9 cellular contexts compared by ENCODE assay signal in the genomic region with DNA sequence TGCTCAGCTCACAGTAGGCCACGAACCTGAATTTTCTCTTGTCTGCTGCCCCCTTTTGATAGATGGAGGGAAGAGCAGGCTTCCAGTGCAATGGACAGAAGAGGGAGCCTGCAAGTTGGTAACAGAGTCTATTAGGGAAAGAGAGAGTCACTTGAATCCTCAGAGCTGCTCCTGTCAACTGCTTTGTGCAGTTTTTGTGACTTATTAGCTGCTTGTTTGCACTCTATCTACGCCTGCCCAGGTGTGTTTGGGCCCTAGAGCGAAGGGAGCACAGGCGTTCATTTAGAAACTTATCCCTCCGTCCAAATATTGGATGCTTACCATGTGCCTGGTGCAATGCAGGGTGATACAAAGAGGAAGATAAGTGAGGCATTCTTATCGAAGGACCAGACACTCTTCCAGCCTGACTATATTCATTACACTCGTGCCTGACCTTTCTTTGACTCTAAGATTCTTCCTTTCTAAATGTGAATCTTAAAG. TPM values are rescaled to one million over a fixed set of nuclear protein-coding genes. Genes with fewer than 3 reads are reported as not detected.
DNase-seq lines count a peak whose midpoint lies in the region; ATAC-seq and TF ChIP-seq lines count a peak whose summit lies in the region.
"Had no signal": no experiment of that assay in that cellular context is flagged by ENCODE, and none has a peak within 500 bp of the region (broad histone marks: within the 10 kb centered on the region; RNA-seq: fewer than 3 reads in every experiment).

No MANE protein-coding gene starts in this region.

- POLR2A ChIA-PET in naive thymus-derived CD8-positive, alpha-beta T cell (lab: Charles Lee), result interaction anchor here (0.6 kb wide), 2 partner anchors 94 to 1896 kb away, joined by 3 to 6 read pairs; no protein-coding TSS in a partner anchor

- TF ChIP-seq CTCF in epithelial cell of proximal tubule (conservative IDR thresholded peaks at IDR 0.05; ENCODE audit: low read depth, low read length), result peak; percentile 98

- DNase-seq in DMS114 treated with DMSO at 0.1 percent for 48 hours (lab: John Stamatoyannopoulos, UW; ENCODE audit: unreplicated experiment) (peak; percentile 42), HT-29 (ENCODE audit: low spot score) (peak; percentile 83), NOMO-1 treated with DMSO at 0.1 percent for 48 hours (lab: John Stamatoyannopoulos, UW; ENCODE audit: unreplicated experiment) (peak; percentile 64), epithelial cell of proximal tubule (ENCODE audit: low read depth) (no peak), superior temporal gyrus (ENCODE audit: extremely low spot score) (peak; percentile 95)
- DNase-seq in activated CD8-positive, alpha-beta memory T cell treated with anti-CD3 and anti-CD28 coated beads, Interleukin-2, amount 10 ng/mL, durations not matched to agents 7 days and 5 days, result peak; percentile 66
- DNase-seq in naive thymus-derived CD8-positive, alpha-beta T cell, result peak; percentile 15 to 73 (median 56)

- H3K27me3 Mint-ChIP-seq in activated CD8-positive, alpha-beta memory T cell treated with anti-CD3 and anti-CD28 coated beads, Interleukin-2, amount 10 ng/mL, durations not matched to agents 7 days and 5 days, result peaks cover 2% of the 10 kb centered on the region
- peaks cover 0 to 9% (median 4%) of the 10 kb centered on the region in 5 donors for H3K27me3 Mint-ChIP-seq in naive thymus-derived CD8-positive, alpha-beta T cell

- H3K9me3 Mint-ChIP-seq in activated CD8-positive, alpha-beta memory T cell treated with anti-CD3 and anti-CD28 coated beads, Interleukin-2, amount 10 ng/mL, durations not matched to agents 7 days and 5 days (ENCODE audit: low read depth), result no peaks in the 10 kb centered on the region
- no peaks in the 10 kb centered on the region for H3K9me3 Mint-ChIP-seq in naive thymus-derived CD8-positive, alpha-beta T cell

- H3K4me1 Mint-ChIP-seq in activated CD8-positive, alpha-beta memory T cell treated with anti-CD3 and anti-CD28 coated beads, Interleukin-2, amount 10 ng/mL, durations not matched to agents 7 days and 5 days, result no peaks in the 10 kb centered on the region
- H3K4me1 Mint-ChIP-seq in naive thymus-derived CD8-positive, alpha-beta T cell, result peaks cover 0 to 5% (median 1%) of the 10 kb centered on the region in 4 donors

- CTCF ChIA-PET in activated CD8-positive, alpha-beta memory T cell treated with anti-CD3 and anti-CD28 coated beads, Interleukin-2, amount 10 ng/mL, durations not matched to agents 7 days and 5 days (lab: Charles Lee), result interaction anchor here (0.6 to 6.0 kb wide), 30 partner anchors 9 to 1270 kb away, joined by 3 to 85 read pairs (median 5); a partner anchor contains a TSS

- no peak overlapping the region for H3K4me3 Mint-ChIP-seq in activated CD8-positive, alpha-beta memory T cell treated with anti-CD3 and anti-CD28 coated beads, Interleukin-2, amount 10 ng/mL, durations not matched to agents 7 days and 5 days
- no peak overlapping the region for H3K4me3 Mint-ChIP-seq in naive thymus-derived CD8-positive, alpha-beta T cell
- H3K4me3 Mint-ChIP-seq: activated naive CD8-positive, alpha-beta T cell had no signal

- ATAC-seq in GM21381 (IDR thresholded peaks at IDR 0.05; ENCODE audit: unreplicated experiment), result peak; percentile 78
- ATAC-seq in activated CD8-positive, alpha-beta memory T cell treated with anti-CD3 and anti-CD28 coated beads, Interleukin-2, amount 10 ng/mL, durations not matched to agents 7 days and 5 days, result peak; percentile 91
- ATAC-seq in naive thymus-derived CD8-positive, alpha-beta T cell, result peak; percentile 87 to 97

- no peak overlapping the region for H3K27ac Mint-ChIP-seq in activated CD8-positive, alpha-beta memory T cell treated with anti-CD3 and anti-CD28 coated beads, Interleukin-2, amount 10 ng/mL, durations not matched to agents 7 days and 5 days
- H3K27ac Mint-ChIP-seq in naive thymus-derived CD8-positive, alpha-beta T cell, result peak overlapping the region in 2 of 10 donors; percentile 2 to 61
- H3K27ac Mint-ChIP-seq: activated naive CD8-positive, alpha-beta T cell had no signal

- no peaks in the 10 kb centered on the region for H3K36me3 Mint-ChIP-seq in activated CD8-positive, alpha-beta memory T cell treated with anti-CD3 and anti-CD28 coated beads, Interleukin-2, amount 10 ng/mL, durations not matched to agents 7 days and 5 days
- H3K36me3 Mint-ChIP-seq in naive thymus-derived CD8-positive, alpha-beta T cell, result no peaks in the 10 kb centered on the region
- H3K36me3 Mint-ChIP-seq: activated naive CD8-positive, alpha-beta T cell had no signal

- H3K4me3 ChIP-seq in epithelial cell of proximal tubule (ENCODE audit: low read depth, low read length), result no peak overlapping the region

RNA-seq across cellular contexts. Expression of a gene that starts 11.6 kb away (rescaled TPM):
- total RNA-seq in HT-29 (2014; rRNA removed; shearing (Covaris generic)), result 1.9 and 2.5 TPM in 2 replicates
- under 1 TPM; 0.09 to 0.20 TPM for total RNA-seq in activated CD8-positive, alpha-beta memory T cell treated with anti-CD3 and anti-CD28 coated beads, Interleukin-2, amount 10 ng/mL, durations not matched to agents 7 days and 5 days
- 3.6 and 5.7 TPM in 2 replicates for total RNA-seq in epithelial cell of proximal tubule
- not detected for total RNA-seq in naive thymus-derived CD8-positive, alpha-beta T cell
- polyA plus RNA-seq in naive thymus-derived CD8-positive, alpha-beta T cell, result not detected
